29 cellular contexts compared by ENCODE assay signal in genomic region chr18:25990473-25990872, GRCh38.
"Had no signal": no experiment of that assay in that cellular context is flagged by ENCODE, and none has a peak within 500 bp of the region (broad histone marks: within the 10 kb centered on the region; RNA-seq: fewer than 3 reads in every experiment).

No MANE protein-coding gene starts in this region.

- H3K4me3 Mint-ChIP-seq: activated CD8-positive, alpha-beta T cell treated with anti-CD3 and anti-CD28 coated beads for 36 hours; activated naive CD8-positive, alpha-beta T cell; activated T-cell treated with anti-CD3 and anti-CD28 coated beads, Interleukin-2, amount 50 U/mL, for 4 hours; activated T-helper 17 cell treated with anti-CD3 and anti-CD28 coated beads, Interleukin-2, amount 50 U/mL, for 72 hours; effector memory CD8-positive, alpha-beta T cell; WTC11 had no signal

- H3K36me3 ChIP-seq: esophagus squamous epithelium, gastroesophageal sphincter had no signal

- H3K27ac ChIP-seq: body of pancreas, esophagus squamous epithelium, gastroesophageal sphincter, VCaP had no signal

- H3K9me3 Mint-ChIP-seq: activated CD8-positive, alpha-beta T cell treated with anti-CD3 and anti-CD28 coated beads for 36 hours; activated T-cell treated with anti-CD3 and anti-CD28 coated beads, Interleukin-2, amount 50 U/mL, for 4 hours; activated T-helper 17 cell treated with anti-CD3 and anti-CD28 coated beads, Interleukin-2, amount 50 U/mL, for 72 hours; effector memory CD8-positive, alpha-beta T cell; WTC11 had no signal

- H3K27me3 Mint-ChIP-seq: activated CD8-positive, alpha-beta T cell treated with anti-CD3 and anti-CD28 coated beads for 36 hours had no signal

- ATAC-seq: activated CD8-positive, alpha-beta T cell treated with anti-CD3 and anti-CD28 coated beads for 36 hours; activated T-cell treated with anti-CD3 and anti-CD28 coated beads, Interleukin-2, amount 50 U/mL, for 4 hours; activated T-helper 17 cell treated with anti-CD3 and anti-CD28 coated beads, Interleukin-2, amount 50 U/mL, for 72 hours; body of pancreas; effector memory CD8-positive, alpha-beta T cell; gastroesophageal sphincter; WTC11 had no signal

- H3K27me3 ChIP-seq: body of pancreas, esophagus squamous epithelium, gastroesophageal sphincter had no signal

- DNase-seq: activated CD4-positive, alpha-beta T cell treated with anti-CD3 and anti-CD28 coated beads for 1 hour; activated CD4-positive, alpha-beta T cell treated with anti-CD3 and anti-CD28 coated beads for 48 hours; activated CD4-positive, alpha-beta T cell treated with anti-CD3 and anti-CD28 coated beads, Interleukin-2, amount 50 U/mL, for 1 hour; activated CD4-positive, alpha-beta T cell treated with anti-CD3 and anti-CD28 coated beads, Interleukin-2, amount 50 U/mL, for 48 hours; activated CD8-positive, alpha-beta memory T cell treated with anti-CD3 and anti-CD28 coated beads for 24 hours; activated CD8-positive, alpha-beta T cell treated with anti-CD3 and anti-CD28 coated beads for 36 hours; activated effector memory CD4-positive, alpha-beta T cell treated with Interleukin-2 at 50 U/mL for 16 hours; activated gamma-delta T cell treated with Interleukin-2 at 50 U/mL for 16 hours; activated naive CD4-positive, alpha-beta T cell treated with anti-CD3 and anti-CD28 coated beads, Interleukin-2, amount 50 U/mL, for 16 hours; activated naive CD4-positive, alpha-beta T cell treated with Interleukin-2 at 50 U/mL for 16 hours; activated T-cell treated with anti-CD3 and anti-CD28 coated beads, Interleukin-2, amount 50 U/mL, for 4 hours; amygdala; aorta; body of pancreas; caudate nucleus; cortex of kidney; effector CD4-positive, alpha-beta T cell; effector memory CD8-positive, alpha-beta T cell; esophagus squamous epithelium; foreskin melanocyte; hippocampal formation; T-helper 2 cell had no signal

- H3K9me3 ChIP-seq: body of pancreas, esophagus squamous epithelium, gastroesophageal sphincter had no signal

- H3K36me3 Mint-ChIP-seq: WTC11 had no signal

- FAIRE-seq: colon, TTC549 had no signal

- H3K4me1 Mint-ChIP-seq: activated T-helper 17 cell treated with anti-CD3 and anti-CD28 coated beads, Interleukin-2, amount 50 U/mL, for 72 hours had no signal

- H3K27ac Mint-ChIP-seq: activated CD8-positive, alpha-beta T cell treated with anti-CD3 and anti-CD28 coated beads for 36 hours; activated naive CD8-positive, alpha-beta T cell; activated T-helper 17 cell treated with anti-CD3 and anti-CD28 coated beads, Interleukin-2, amount 50 U/mL, for 72 hours; effector memory CD8-positive, alpha-beta T cell; WTC11 had no signal

- H3K4me1 ChIP-seq: body of pancreas, esophagus squamous epithelium, gastroesophageal sphincter had no signal

- H3K4me3 ChIP-seq: body of pancreas, esophagus squamous epithelium, gastroesophageal sphincter had no signal
